In the genomic region with DNA sequence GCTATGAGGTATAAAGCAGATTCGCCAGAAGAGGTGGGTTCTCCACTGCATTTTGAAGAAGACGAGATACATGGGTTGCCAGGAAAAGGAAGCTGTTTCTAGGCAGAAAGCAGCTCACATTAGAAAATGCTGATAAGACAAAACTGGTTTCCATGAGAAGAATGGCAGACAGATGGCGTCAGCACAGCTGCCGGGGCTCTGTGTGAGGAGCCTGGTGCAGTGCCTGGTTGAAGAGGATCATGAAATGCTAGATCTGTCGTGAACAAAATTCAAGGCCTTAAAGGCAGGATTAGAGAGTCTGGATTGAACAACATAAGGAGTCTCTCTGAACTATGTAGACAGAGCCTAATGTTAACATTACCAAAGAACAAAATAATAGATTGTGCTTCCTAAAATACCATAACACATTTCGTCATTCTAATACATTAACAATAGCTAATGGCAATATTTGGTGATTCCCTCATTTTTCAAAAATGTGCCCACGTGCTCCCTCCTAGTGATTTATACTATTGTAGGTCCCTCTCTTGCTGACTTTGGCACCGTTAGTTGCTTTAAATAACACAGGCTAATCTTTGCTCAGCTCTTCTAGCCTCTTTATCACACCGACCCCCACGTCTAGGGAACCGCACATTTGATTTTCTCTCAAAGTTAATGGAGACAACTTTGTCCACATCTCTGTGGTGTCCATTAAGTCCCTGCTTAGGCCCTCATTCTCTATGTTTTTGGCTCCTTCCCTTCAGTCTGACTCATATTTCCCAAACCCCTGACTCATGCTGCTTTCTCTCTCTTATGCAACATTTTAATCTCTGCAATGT, we compare ENCODE assay signal across 9 cellular contexts. TPM values are rescaled to one million over a fixed set of nuclear protein-coding genes. Genes with fewer than 3 reads are reported as not detected.
DNase-seq lines count a peak whose midpoint lies in the region; ATAC-seq and TF ChIP-seq lines count a peak whose summit lies in the region.
"Had no signal": no experiment of that assay in that cellular context is flagged by ENCODE, and none has a peak within 500 bp of the region (broad histone marks: within the 10 kb centered on the region; RNA-seq: fewer than 3 reads in every experiment).

No MANE protein-coding gene starts in this region.

- POLR2A ChIA-PET in A673 (lab: Charles Lee; ENCODE audit: low non-redundant PET): no interaction called here

- no peak overlapping the region for H3K4me3 ChIP-seq in A673 (ENCODE audit: low read depth, low read length, poor library complexity, severe bottlenecking)
- no peak overlapping the region for H3K4me3 ChIP-seq in NB4 (ENCODE audit: low read depth, low read length)

- no peaks in the 10 kb centered on the region for H3K36me3 ChIP-seq in A673 (ENCODE audit: insufficient read depth, low read length, poor library complexity, severe bottlenecking)

- H3K27ac ChIP-seq in A673 (ENCODE audit: low read depth, low read length, poor library complexity, severe bottlenecking): peak overlapping the region; percentile 55
- H3K27ac ChIP-seq: C4-2B had no signal

- TF ChIP-seq POLR2A in NB4 (IDR thresholded peaks at IDR 0.05; ENCODE audit: extremely low read depth, insufficient read length): no peak

- no peaks in the 10 kb centered on the region for H3K36me3 Mint-ChIP-seq in mesothelial cell of epicardium

- no peak overlapping the region for H3K4me3 Mint-ChIP-seq in mesothelial cell of epicardium

- peaks cover 50% of the 10 kb centered on the region for H3K4me1 ChIP-seq in A673 (ENCODE audit: insufficient read depth, low read length, poor library complexity, severe bottlenecking)

- H3K27me3 ChIP-seq in A673 (replicated peaks; ENCODE audit: insufficient read depth, low read depth, low read length, poor library complexity): no peaks in the 10 kb centered on the region

- peaks cover 20% of the 10 kb centered on the region for H3K4me1 Mint-ChIP-seq in mesothelial cell of epicardium

- ATAC-seq in GM19395 (IDR thresholded peaks at IDR 0.05; ENCODE audit: unreplicated experiment) (no peak), HG03457 (IDR thresholded peaks at IDR 0.05; ENCODE audit: unreplicated experiment) (no peak)

- no TSS peak for BruUV-seq in A673 (replicated peaks; lab: Mats Ljungman, UMichigan)

- TF ChIP-seq CTCF in A673 (conservative IDR thresholded peaks at IDR 0.05; ENCODE audit: low read depth, low read length) (no peak), NB4 (IDR thresholded peaks at IDR 0.05; ENCODE audit: low read depth, low read length) (no peak), mesothelial cell of epicardium (IDR thresholded peaks at IDR 0.05; ENCODE audit: unreplicated experiment) (no peak)

- no peaks in the 10 kb centered on the region for H3K9me3 ChIP-seq in A673 (ENCODE audit: low read depth, low read length, poor library complexity, severe bottlenecking)

- peaks cover 1% of the 10 kb centered on the region for H3K27me3 Mint-ChIP-seq in mesothelial cell of epicardium (ENCODE audit: low read depth)

- peak overlapping the region; percentile 57 for H3K27ac Mint-ChIP-seq in mesothelial cell of epicardium

- H3K9me3 Mint-ChIP-seq in mesothelial cell of epicardium: no peaks in the 10 kb centered on the region

- intact Hi-C loops in A673 (cut with micrococcal nuclease; ENCODE audit: unreplicated experiment): no loop called here

- CTCF ChIA-PET in A673 (lab: Charles Lee): no interaction called here

- peak; percentile 82 for DNase-seq in A673 (ENCODE audit: low spot score)
- peak; percentile 51 for DNase-seq in NB4 (ENCODE audit: low read depth)
- peak; percentile 89 for DNase-seq in dedifferentiated amniotic fluid mesenchymal stem cell (ENCODE audit: extremely low spot score)
- no peak for DNase-seq in mesothelial cell of epicardium (ENCODE audit: low spot score in 2 of 2, unreplicated experiment in 2 of 2)
- DNase-seq in OCI-M2 (lab: John Stamatoyannopoulos, UW; ENCODE audit: unreplicated experiment): no peak
- no peak for DNase-seq in cerebellum (ENCODE audit: low spot score)

RNA-seq across cellular contexts. Expression of a gene that starts 38.2 kb away (rescaled TPM):
- total RNA-seq in A673 (2021) (0.15 TPM in 1 of 2 replicates, not detected in the other), mesothelial cell of epicardium (38.1 to 42.8 TPM (median 41.6 TPM) in 3 replicates), cerebellum (25.0 TPM)

Comparison
In these comparisons a context has a peak if more than half of its experiments do, and no peak if none do; other contexts are left out.
1. DNase-seq: peak in A673 (single experiment), NB4 (single experiment) and dedifferentiated amniotic fluid mesenchymal stem cell (single experiment); none in mesothelial cell of epicardium (0 of 2), OCI-M2 (single experiment) and cerebellum (single experiment).
2. RNA of a gene that starts 38.2 kb away (total RNA-seq): 38.1 to 42.8 TPM in mesothelial cell of epicardium and 25.0 TPM in cerebellum (single experiment); 0.15 TPM in A673; every median in the first group is over 10 times any median in the second.